20 cellular contexts compared by ENCODE assay signal in the genomic region with DNA sequence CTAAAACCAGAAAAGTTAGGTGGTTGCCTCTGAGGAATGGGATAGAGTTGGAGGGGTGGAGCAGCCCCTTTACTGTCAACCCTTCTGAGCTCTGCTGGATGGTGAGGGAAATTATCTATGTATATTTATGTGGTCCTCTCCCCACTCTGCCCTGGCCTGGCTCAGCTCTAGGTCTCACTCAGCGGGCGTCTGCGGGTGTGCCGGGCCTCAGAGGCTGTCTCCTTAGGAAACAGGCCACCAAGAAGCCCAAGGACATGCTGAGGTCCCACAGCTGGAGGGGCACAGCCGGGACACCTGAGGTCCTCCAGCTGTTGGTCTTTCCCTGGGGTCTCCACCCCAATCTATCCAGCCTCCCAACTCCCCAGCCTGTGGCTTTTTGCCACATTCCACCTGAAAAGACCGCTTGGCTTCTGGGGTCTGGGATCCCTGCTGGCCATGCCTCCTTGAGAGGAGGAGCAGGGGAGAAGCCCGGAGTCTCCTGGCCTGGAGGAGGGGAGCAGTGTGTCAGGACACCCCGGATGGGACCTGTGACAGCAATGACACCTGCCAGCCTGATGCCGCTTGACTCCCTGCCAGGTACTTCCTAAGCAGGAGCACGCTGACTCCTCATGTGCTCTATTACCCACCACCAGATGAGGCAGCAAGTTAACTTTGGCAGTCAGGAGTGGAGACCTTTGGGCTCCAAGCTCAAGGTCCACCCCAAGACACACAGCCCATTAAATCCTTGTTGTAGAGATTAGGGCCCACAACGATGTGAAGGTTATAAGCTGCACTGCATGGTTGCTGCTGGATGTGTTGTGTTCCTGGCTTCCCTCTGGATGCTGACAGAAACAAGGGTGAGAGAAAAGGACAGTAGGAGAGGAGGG. TPM values are rescaled to one million over a fixed set of nuclear protein-coding genes. Genes with fewer than 3 reads are reported as not detected.
DNase-seq lines count a peak whose midpoint lies in the region; ATAC-seq and TF ChIP-seq lines count a peak whose summit lies in the region.
"Had no signal": no experiment of that assay in that cellular context is flagged by ENCODE, and none has a peak within 500 bp of the region (broad histone marks: within the 10 kb centered on the region; RNA-seq: fewer than 3 reads in every experiment).

A gene with protein sequence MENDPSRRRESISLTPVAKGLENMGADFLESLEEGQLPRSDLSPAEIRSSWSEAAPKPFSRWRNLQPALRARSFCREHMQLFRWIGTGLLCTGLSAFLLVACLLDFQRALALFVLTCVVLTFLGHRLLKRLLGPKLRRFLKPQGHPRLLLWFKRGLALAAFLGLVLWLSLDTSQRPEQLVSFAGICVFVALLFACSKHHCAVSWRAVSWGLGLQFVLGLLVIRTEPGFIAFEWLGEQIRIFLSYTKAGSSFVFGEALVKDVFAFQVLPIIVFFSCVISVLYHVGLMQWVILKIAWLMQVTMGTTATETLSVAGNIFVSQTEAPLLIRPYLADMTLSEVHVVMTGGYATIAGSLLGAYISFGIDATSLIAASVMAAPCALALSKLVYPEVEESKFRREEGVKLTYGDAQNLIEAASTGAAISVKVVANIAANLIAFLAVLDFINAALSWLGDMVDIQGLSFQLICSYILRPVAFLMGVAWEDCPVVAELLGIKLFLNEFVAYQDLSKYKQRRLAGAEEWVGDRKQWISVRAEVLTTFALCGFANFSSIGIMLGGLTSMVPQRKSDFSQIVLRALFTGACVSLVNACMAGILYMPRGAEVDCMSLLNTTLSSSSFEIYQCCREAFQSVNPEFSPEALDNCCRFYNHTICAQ (plus strand): TSS at position 747 of the 866 bp plus-strand sequence. CDS start 3,099 bp downstream, outside the sequence.

- 54 to 64% methylated on average over 8 to 11 of the region's 11 CpGs for WGBS in body of pancreas, 2 donors

- no peak within 1 kb of the TSS for H3K9ac ChIP-seq in MM.1S (ENCODE audit: low read length)
- H3K9ac ChIP-seq in skeletal muscle tissue (ENCODE audit: low read depth in 1 of 3, low read length in 3 of 3) = peak within 1 kb of the TSS in 2 of 3 donors; percentile 1 to 50

- H4K20me1 ChIP-seq in MM.1S (ENCODE audit: insufficient read depth, low read length) = no peaks in the 10 kb centered on the region

- no peaks in the 10 kb centered on the region for H3K79me2 ChIP-seq in MM.1S (ENCODE audit: low read length)

- H3K27me3 ChIP-seq in MM.1S (replicated peaks; ENCODE audit: insufficient read depth, low read length) = no peaks in the 10 kb centered on the region
- no peaks in the 10 kb centered on the region for H3K27me3 ChIP-seq in body of pancreas
- no peaks in the 10 kb centered on the region for H3K27me3 ChIP-seq in skeletal muscle tissue (ENCODE audit: control insufficient read depth in 3 of 3, insufficient read depth in 3 of 3, low read length in 3 of 3)
- H3K27me3 ChIP-seq: upper lobe of left lung had no signal

- H3K27ac ChIP-seq in MM.1S (ENCODE audit: low read length) (no peak within 1 kb of the TSS), body of pancreas (peak within 1 kb of the TSS in 3 of 4 donors; percentile 62 to 79 (median 75)), skeletal muscle tissue (ENCODE audit: low read depth, low read length) (no peak within 1 kb of the TSS)
- H3K27ac ChIP-seq: skin epidermis, upper lobe of left lung had no signal

- no peak for TF ChIP-seq CTCF in MM.1S (IDR thresholded peaks at IDR 0.05; ENCODE audit: low read length)
- TF ChIP-seq CTCF in body of pancreas (IDR thresholded peaks at IDR 0.05) = no peak

- H3K4me1 ChIP-seq in MM.1S (ENCODE audit: low read length) (no peaks in the 10 kb centered on the region), body of pancreas (peaks cover 19% of the 10 kb centered on the region), skeletal muscle tissue (ENCODE audit: control insufficient read depth in 3 of 3, insufficient read depth in 3 of 3, low read length in 3 of 3) (peaks cover 5 to 13% (median 11%) of the 10 kb centered on the region in 3 donors)
- H3K4me1 ChIP-seq: upper lobe of left lung had no signal

- no peaks in the 10 kb centered on the region for H3K36me3 ChIP-seq in MM.1S (replicated peaks; ENCODE audit: insufficient read depth, low read length)
- H3K36me3 ChIP-seq in body of pancreas (replicated peaks in 1 of 2; ENCODE audit: insufficient read depth in 1 of 2, low read depth in 2 of 2) = no peaks in the 10 kb centered on the region
- no peaks in the 10 kb centered on the region for H3K36me3 ChIP-seq in skeletal muscle tissue (ENCODE audit: control insufficient read depth in 3 of 3, insufficient read depth in 3 of 3, low read length in 3 of 3)
- H3K36me3 ChIP-seq: upper lobe of left lung had no signal

- intact Hi-C loops in body of pancreas (cut with DNase I) = no loop called here

- H3K4me2 ChIP-seq in MM.1S (ENCODE audit: low read depth, low read length) = no peak within 1 kb of the TSS

- ATAC-seq in body of pancreas (peak; percentile 32), left lobe of liver (peak; percentile 76), HG02973 (IDR thresholded peaks at IDR 0.05; ENCODE audit: unreplicated experiment) (no peak)
- ATAC-seq: naive thymus-derived CD4-positive, alpha-beta T cell had no signal

- DNase-seq in MM.1S (no peak), body of pancreas (peak in 3 of 4 donors; percentile 35 to 45 (median 35)), left lobe of liver (ENCODE audit: low spot score) (peak; percentile 96), Kasumi-1 (lab: John Stamatoyannopoulos, UW) (no peak), dedifferentiated amniotic fluid mesenchymal stem cell (ENCODE audit: extremely low spot score) (no peak)
- DNase-seq: activated CD4-positive, alpha-beta T cell treated with anti-CD3 and anti-CD28 coated beads, Interleukin-2, amount 10 ng/mL, durations not matched to agents 7 days and 5 days; activated CD8-positive, alpha-beta memory T cell treated with anti-CD3 and anti-CD28 coated beads, Interleukin-2, amount 50 U/mL, for 4 hours; cortex of kidney; DND-41; naive thymus-derived CD4-positive, alpha-beta T cell; NCI-H1105; NCI-H526 treated with DMSO at 0.1 percent for 48 hours; SHP77 treated with DMSO at 0.1 percent for 48 hours; stimulated activated CD4-positive, alpha-beta T cell treated with anti-CD3 and anti-CD28 coated beads, Interleukin-4, amount 100 ng/mL, for 1 hour had no signal

- 0 out of 2 replicates have a peak within 1 kb of the TSS, but pooled peaks have one; percentile 7 for H2AFZ ChIP-seq in MM.1S (ENCODE audit: low read length)

- H3K9me3 ChIP-seq in MM.1S (replicated peaks; ENCODE audit: insufficient read depth, low read length) = no peaks in the 10 kb centered on the region
- no peaks in the 10 kb centered on the region for H3K9me3 ChIP-seq in body of pancreas
- no peaks in the 10 kb centered on the region for H3K9me3 ChIP-seq in skeletal muscle tissue (ENCODE audit: control insufficient read depth in 3 of 3, low read length in 3 of 3)
- H3K9me3 ChIP-seq: upper lobe of left lung had no signal

- H3F3A ChIP-seq in MM.1S (ENCODE audit: insufficient read depth, low read length) = no peaks in the 10 kb centered on the region

- H3K4me3 ChIP-seq in MM.1S (ENCODE audit: low read length) (no peak within 1 kb of the TSS), body of pancreas (no peak within 1 kb of the TSS), skeletal muscle tissue (ENCODE audit: low read length in 3 of 3) (no peak within 1 kb of the TSS)
- H3K4me3 ChIP-seq: skin epidermis, upper lobe of left lung had no signal

- TF ChIP-seq POLR2A in body of pancreas (IDR thresholded peaks at IDR 0.05) = no peak

- no peaks in the 10 kb centered on the region for H3K9me2 ChIP-seq in MM.1S (replicated peaks; ENCODE audit: insufficient read depth, low read length)

RNA-seq across cellular contexts. Expression of the gene that starts here (rescaled TPM):
- total RNA-seq in body of pancreas = under 1 TPM in 1 of 2 donors, not detected in 1; 0.26 TPM
- total RNA-seq in left lobe of liver = 64.6 TPM
- total RNA-seq in skeletal muscle tissue = 0.52 TPM
- total RNA-seq: activated CD4-positive, alpha-beta T cell treated with anti-CD3 and anti-CD28 coated beads, Interleukin-2, amount 10 ng/mL, durations not matched to agents 7 days and 5 days; activated T-helper 2 cell treated with anti-CD3 and anti-CD28 coated beads, Interferon-gamma antibody, Interleukin-2, Interleukin-4, amounts not matched to agents 10 μg/mL and 5 μg/mL and 100 μg/mL, durations not matched to agents 14 hours and 24 hours and 36 hours; HT1080; naive thymus-derived CD4-positive, alpha-beta T cell; upper lobe of left lung had no signal

Comparison
In these comparisons a context has a peak if more than half of its experiments do, and no peak if none do; other contexts are left out.
1. RNA of the gene that starts here (total RNA-seq): 64.6 TPM in left lobe of liver (single experiment); 0.52 TPM in skeletal muscle tissue (single experiment) and 0.26 TPM in body of pancreas; every median in the first group is over 10 times any median in the second.
2. Peak in DNase-seq, ATAC-seq and H3K27ac ChIP-seq in body of pancreas; RNA of the gene not detected or under 1 TPM.